19 cellular contexts compared by ENCODE assay signal in genomic region chr11:1180171-1180570, GRCh38. TPM values are rescaled to one million over a fixed set of nuclear protein-coding genes. Genes with fewer than 3 reads are reported as not detected.
DNase-seq lines count a peak whose midpoint lies in the region; ATAC-seq and TF ChIP-seq lines count a peak whose summit lies in the region.
"Had no signal": no experiment of that assay in that cellular context is flagged by ENCODE, and none has a peak within 500 bp of the region (broad histone marks: within the 10 kb centered on the region; RNA-seq: fewer than 3 reads in every experiment).

No MANE protein-coding gene starts in this region.

- H3K23ac ChIP-seq in neuronal stem cell (ENCODE audit: low read depth, low read length, poor library complexity), result no peak overlapping the region

- H3K79me1 ChIP-seq in neuronal stem cell (ENCODE audit: low read depth, low read length), result no peaks in the 10 kb centered on the region

- no peak overlapping the region for H3K4ac ChIP-seq in neuronal stem cell (ENCODE audit: low read length)

- H3K27ac ChIP-seq in GM23338 (ENCODE audit: low read depth) (no peak overlapping the region), neuronal stem cell (replicated peaks; ENCODE audit: low read length) (no peak overlapping the region)
- H3K27ac ChIP-seq: HL-60 had no signal

- peaks cover 11% of the 10 kb centered on the region for H3K9me3 Mint-ChIP-seq in GM23338
- H3K9me3 Mint-ChIP-seq: CD8-positive, alpha-beta memory T cell had no signal

- H3K9ac ChIP-seq in neuronal stem cell (ENCODE audit: low read depth, low read length, poor library complexity), result no peak overlapping the region

- no peaks in the 10 kb centered on the region for H3K9me2 ChIP-seq in GM23338 (ENCODE audit: insufficient read depth)

- peak; percentile 3 for DNase-seq in GM06990 (ENCODE audit: extremely low read depth, insufficient read length)
- DNase-seq in GM23338 (ENCODE audit: low spot score), result no peak
- DNase-seq in RPMI8226, result peak; percentile 24
- no peak for DNase-seq in neuronal stem cell (ENCODE audit: low spot score)
- DNase-seq in stimulated activated naive CD4-positive, alpha-beta T cell treated with Interleukin-2 at 50 U/mL for 16 hours (lab: John Stamatoyannopoulos, UW), result no peak
- DNase-seq: ACHN; BE2C; C1 segment of cervical spinal cord; CD4-positive, CD25-positive, alpha-beta regulatory T cell; COR-L47; GOT3; H7; KG1 had no signal

- H3K27me3 ChIP-seq in GM06990 (replicated peaks; ENCODE audit: control insufficient read depth, insufficient read depth, low read length) (no peaks in the 10 kb centered on the region), GM23338 (ENCODE audit: insufficient read depth) (no peaks in the 10 kb centered on the region), neuronal stem cell (ENCODE audit: control insufficient read depth in 3 of 3, insufficient read depth in 3 of 3, low read depth in 1 of 3, low read length in 3 of 3) (no peaks in the 10 kb centered on the region)
- H3K27me3 ChIP-seq: BE2C had no signal

- H3K4me2 ChIP-seq in GM23338 (no peak overlapping the region), neuronal stem cell (ENCODE audit: insufficient read depth, low read length, poor library complexity, severe bottlenecking) (no peak overlapping the region)

- H2BK5ac ChIP-seq in neuronal stem cell (ENCODE audit: low read length), result no peak overlapping the region

- H3K4me3 Mint-ChIP-seq in GM23338, result no peak overlapping the region
- H3K4me3 Mint-ChIP-seq: CD4-positive, CD25-positive, alpha-beta regulatory T cell; CD8-positive, alpha-beta memory T cell; IgD-negative memory B cell had no signal

- H3K79me2 ChIP-seq in GM23338 (replicated peaks; ENCODE audit: insufficient read depth), result no peaks in the 10 kb centered on the region

- H3K27me3 Mint-ChIP-seq in GM23338 (ENCODE audit: insufficient read depth, low read depth, poor library complexity), result peaks cover 3% of the 10 kb centered on the region
- H3K27me3 Mint-ChIP-seq: CD4-positive, CD25-positive, alpha-beta regulatory T cell; IgD-negative memory B cell had no signal

- no peak overlapping the region for H3K27ac Mint-ChIP-seq in GM23338
- H3K27ac Mint-ChIP-seq: CD4-positive, CD25-positive, alpha-beta regulatory T cell; CD8-positive, alpha-beta memory T cell; IgD-negative memory B cell had no signal

- H2AK5ac ChIP-seq in neuronal stem cell (ENCODE audit: low read depth, low read length), result no peak overlapping the region

- WGBS in neuronal stem cell (ENCODE audit: extremely low coverage in 2 of 2, insufficient read length in 2 of 2, insufficient replicate concordance in 1 of 2), 2 donors, result no CpG with 5 or more reads among the region's 15 CpGs

- H4K91ac ChIP-seq in neuronal stem cell (ENCODE audit: low read depth, low read length, poor library complexity), result no peak overlapping the region

- no peak overlapping the region for H2BK120ac ChIP-seq in neuronal stem cell (ENCODE audit: low read depth, low read length)

- H3K4me3 ChIP-seq in GM06990 (replicated peaks; ENCODE audit: low read depth, low read length) (no peak overlapping the region), GM23338 (no peak overlapping the region), neuronal stem cell (ENCODE audit: low read length in 2 of 2) (no peak overlapping the region)

- no peaks in the 10 kb centered on the region for H4K20me1 ChIP-seq in GM23338 (replicated peaks; ENCODE audit: insufficient read depth)

- H3K36me3 Mint-ChIP-seq in GM23338 (ENCODE audit: low read depth), result peaks cover 5% of the 10 kb centered on the region
- H3K36me3 Mint-ChIP-seq: CD4-positive, CD25-positive, alpha-beta regulatory T cell; CD8-positive, alpha-beta memory T cell; IgD-negative memory B cell had no signal

- H3K36me3 ChIP-seq in GM06990 (ENCODE audit: control insufficient read depth, insufficient read depth, low read length) (no peaks in the 10 kb centered on the region), GM23338 (ENCODE audit: insufficient read depth) (no peaks in the 10 kb centered on the region), neuronal stem cell (replicated peaks in 1 of 2; ENCODE audit: control insufficient read depth in 2 of 2, insufficient read depth in 2 of 2, low read length in 2 of 2) (no peaks in the 10 kb centered on the region)
- H3K36me3 ChIP-seq: BE2C had no signal

- ATAC-seq in GM23338 (peak; percentile 26; the same call in 2 of the 3 replicates), HG02938 (IDR thresholded peaks at IDR 0.05; ENCODE audit: unreplicated experiment) (no peak), HG03280 (IDR thresholded peaks at IDR 0.05; ENCODE audit: unreplicated experiment) (no peak)

- no peaks in the 10 kb centered on the region for H3K4me1 Mint-ChIP-seq in GM23338
- H3K4me1 Mint-ChIP-seq: CD8-positive, alpha-beta memory T cell had no signal

- no peak overlapping the region for H3K18ac ChIP-seq in neuronal stem cell (ENCODE audit: low read length)

- H4K8ac ChIP-seq in neuronal stem cell (ENCODE audit: low read depth, low read length), result no peak overlapping the region

- H2AFZ ChIP-seq in GM23338 (no peak overlapping the region), neuronal stem cell (ENCODE audit: low read length) (no peak overlapping the region)

- H3K4me1 ChIP-seq in GM23338 (ENCODE audit: insufficient read depth) (no peaks in the 10 kb centered on the region), neuronal stem cell (ENCODE audit: control insufficient read depth in 2 of 2, insufficient read depth in 1 of 2, low read depth in 1 of 2, low read length in 2 of 2) (no peaks in the 10 kb centered on the region)
- H3K4me1 ChIP-seq: BE2C had no signal

- H3F3A ChIP-seq in GM23338 (replicated peaks; ENCODE audit: low read depth), result no peaks in the 10 kb centered on the region

- H2BK12ac ChIP-seq in neuronal stem cell (ENCODE audit: low read length), result no peak overlapping the region

- peak overlapping the region; percentile 8 for H3K14ac ChIP-seq in neuronal stem cell (ENCODE audit: low read length)

- peaks cover 0 to 21% of the 10 kb centered on the region in 2 donors for H3K9me3 ChIP-seq in neuronal stem cell (replicated peaks in 1 of 2; ENCODE audit: control insufficient read depth in 2 of 2, insufficient read depth in 1 of 2, low read depth in 1 of 2, low read length in 2 of 2)
- H3K9me3 ChIP-seq: BE2C had no signal

- no peak for TF ChIP-seq CTCF in GM06990 (IDR thresholded peaks at IDR 0.05; ENCODE audit: insufficient read depth, low read length, poor library complexity, severe bottlenecking)
- TF ChIP-seq CTCF in GM23338 (conservative IDR thresholded peaks at IDR 0.05; ENCODE audit: low read depth in 2 of 2), result no peak

- no peak overlapping the region for H2BK15ac ChIP-seq in neuronal stem cell (ENCODE audit: low read length)

TF ChIP-seq in GM23338, 12 proteins besides CTCF, POLR2A, EP300 and RAD21 (continues in another document):
- no peak for TF ChIP-seq ETS1 (IDR thresholded peaks at IDR 0.05)
- TF ChIP-seq NANOG (IDR thresholded peaks at IDR 0.05; ENCODE audit: borderline replicate concordance), result no peak
- no peak for TF ChIP-seq POLR2AphosphoS5 (IDR thresholded peaks at IDR 0.05; ENCODE audit: low read depth)
- no peak for TF ChIP-seq JUNB (IDR thresholded peaks at IDR 0.05; ENCODE audit: unreplicated experiment)
- TF ChIP-seq ZNF331 (CRISPR knock-in tag; IDR thresholded peaks at IDR 0.05; ENCODE audit: low read depth), result no peak
- TF ChIP-seq REST (IDR thresholded peaks at IDR 0.05; ENCODE audit: unreplicated experiment), result no peak
- TF ChIP-seq EZH2phosphoT487 (IDR thresholded peaks at IDR 0.05; ENCODE audit: unreplicated experiment), result no peak
- TF ChIP-seq CREB1 (CRISPR knock-in tag; IDR thresholded peaks at IDR 0.05; ENCODE audit: low read depth), result no peak

RNA-seq across cellular contexts. Expression of gene MUC5AC, which starts 22.4 kb away (rescaled TPM):
- not detected in 2 replicates for total RNA-seq in GM23338 (2014; rRNA removed; shearing (Covaris generic))
- not detected in 2 replicates for polyA plus RNA-seq in GM23338 (2016; fragmentation: Nextera tagmentation; extraction: Ambion mirVana)
- not detected for polyA plus RNA-seq in neuronal stem cell (2013, experiment 1 of 2)
- polyA plus RNA-seq in neuronal stem cell (2013, experiment 2 of 2), result not detected
- total RNA-seq: CD4-positive, CD25-positive, alpha-beta regulatory T cell; CD8-positive, alpha-beta memory T cell; H7; HT1080 had no signal
- polyA plus RNA-seq: CD4-positive, CD25-positive, alpha-beta regulatory T cell; CD8-positive, alpha-beta memory T cell; IgD-negative memory B cell had no signal

RNA-seq across cellular contexts. Expression of gene MUC5B, which starts 42.7 kb away (rescaled TPM):
- 0.90 TPM in 1 of 2 replicates, not detected in the other for total RNA-seq in GM23338 (2014; rRNA removed; shearing (Covaris generic))
- polyA plus RNA-seq in GM23338 (2016; fragmentation: Nextera tagmentation; extraction: Ambion mirVana), result 0.05 and 0.18 TPM in 2 replicates
- 0.01 TPM for polyA plus RNA-seq in neuronal stem cell (2013, experiment 1 of 2)
- under 0.01 TPM for polyA plus RNA-seq in neuronal stem cell (2013, experiment 2 of 2)
- total RNA-seq: CD4-positive, CD25-positive, alpha-beta regulatory T cell; CD8-positive, alpha-beta memory T cell had no signal
- polyA plus RNA-seq: CD4-positive, CD25-positive, alpha-beta regulatory T cell; CD8-positive, alpha-beta memory T cell; IgD-negative memory B cell had no signal

Comparison
In these comparisons a context has a peak if more than half of its experiments do, and no peak if none do; other contexts are left out.
1. DNase-seq: peak in GM06990 (single experiment) and RPMI8226 (single experiment); none in GM23338 (single experiment), neuronal stem cell (single experiment) and stimulated activated naive CD4-positive, alpha-beta T cell treated with Interleukin-2 at 50 U/mL for 16 hours (single experiment).